ENCODE assay signal across 14 cellular contexts in the genomic region with DNA sequence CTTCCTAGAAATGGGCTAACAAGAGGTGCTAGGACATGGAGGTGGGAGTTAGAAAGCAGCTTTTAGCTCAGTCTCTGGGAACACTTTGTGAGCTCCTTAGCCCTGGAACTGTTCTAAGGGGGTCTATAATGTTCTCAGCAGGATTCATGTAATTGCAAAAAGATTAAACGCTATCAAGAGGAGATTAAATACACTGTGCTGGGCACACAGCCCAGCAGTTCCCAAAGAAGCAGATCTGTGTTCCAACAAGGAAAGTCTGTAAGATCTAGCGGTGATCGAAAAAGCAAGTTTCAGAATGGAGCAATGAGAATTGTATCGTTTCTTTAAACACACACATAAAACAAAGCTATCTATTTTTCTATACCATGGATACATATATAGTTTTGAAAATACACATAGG. TPM values are rescaled to one million over a fixed set of nuclear protein-coding genes. Genes with fewer than 3 reads are reported as not detected.
DNase-seq lines count a peak whose midpoint lies in the region; ATAC-seq and TF ChIP-seq lines count a peak whose summit lies in the region.
"Had no signal": no experiment of that assay in that cellular context is flagged by ENCODE, and none has a peak within 500 bp of the region (broad histone marks: within the 10 kb centered on the region; RNA-seq: fewer than 3 reads in every experiment).

No MANE protein-coding gene starts in this region.

- peak overlapping the region; percentile 42 for H3K27ac Mint-ChIP-seq in activated T-cell treated with anti-CD3 and anti-CD28 coated beads, Interleukin-2, amount 50 U/mL, for 72 hours
- H3K27ac Mint-ChIP-seq: activated naive CD8-positive, alpha-beta T cell treated with anti-CD3 and anti-CD28 coated beads, Interleukin-2, amount 10 ng/mL, durations not matched to agents 7 days and 5 days had no signal

- peak overlapping the region in 1 of 2 donors; percentile 13 for H3K4me3 Mint-ChIP-seq in activated T-cell treated with anti-CD3 and anti-CD28 coated beads, Interleukin-2, amount 50 U/mL, for 72 hours
- H3K4me3 Mint-ChIP-seq in activated T-cell treated with anti-CD3 and anti-CD28 coated beads, Interleukin-2, amount 50 U/mL, for 4 hours = no peak overlapping the region
- H3K4me3 Mint-ChIP-seq: activated naive CD8-positive, alpha-beta T cell treated with anti-CD3 and anti-CD28 coated beads, Interleukin-2, amount 10 ng/mL, durations not matched to agents 7 days and 5 days had no signal

- H3K4me1 ChIP-seq in ovary (ENCODE audit: insufficient read depth) (peaks cover 14% of the 10 kb centered on the region), upper lobe of right lung (peaks cover 54% of the 10 kb centered on the region)

- in situ Hi-C loops in brain microvascular endothelial cell (cut with HindIII; ENCODE audit: low pct_ligation_motif_present, low sequenced_read_pairs) = no loop called here

- H3K9me3 ChIP-seq in ovary (no peaks in the 10 kb centered on the region), upper lobe of right lung (no peaks in the 10 kb centered on the region)

- no peak overlapping the region for H3K4me3 ChIP-seq in ovary
- peak overlapping the region; percentile 8 for H3K4me3 ChIP-seq in upper lobe of right lung
- H3K4me3 ChIP-seq in brain microvascular endothelial cell (ENCODE audit: low read depth, low read length) = no peak overlapping the region

- H3K27me3 ChIP-seq in ovary (no peaks in the 10 kb centered on the region), upper lobe of right lung (no peaks in the 10 kb centered on the region), brain microvascular endothelial cell (replicated peaks) (no peaks in the 10 kb centered on the region)

- no peak for TF ChIP-seq POLR2A in ovary (IDR thresholded peaks at IDR 0.05)

- H3K27me3 Mint-ChIP-seq in activated T-cell treated with anti-CD3 and anti-CD28 coated beads, Interleukin-2, amount 50 U/mL, for 72 hours (ENCODE audit: low read depth) = no peaks in the 10 kb centered on the region
- no peaks in the 10 kb centered on the region for H3K27me3 Mint-ChIP-seq in activated T-cell treated with anti-CD3 and anti-CD28 coated beads, Interleukin-2, amount 50 U/mL, for 4 hours (ENCODE audit: low read depth)
- H3K27me3 Mint-ChIP-seq: activated naive CD8-positive, alpha-beta T cell treated with anti-CD3 and anti-CD28 coated beads, Interleukin-2, amount 10 ng/mL, durations not matched to agents 7 days and 5 days had no signal

- no peak for TF ChIP-seq EP300 in ovary (IDR thresholded peaks at IDR 0.05)

- intact Hi-C loops in ovary (cut with DNase I) = loop anchor here in 3 of 4 donors (5.0 to 10.0 kb wide), 3 partner anchors 101 to 421 kb away; a partner anchor contains a TSS
- intact Hi-C loops in upper lobe of right lung (cut with DNase I) = no loop called here

- H3K27ac ChIP-seq in epithelial cell of prostate = peak overlapping the region; percentile 58
- H3K27ac ChIP-seq in ovary = peak overlapping the region; percentile 17 to 65
- peak overlapping the region; percentile 80 for H3K27ac ChIP-seq in upper lobe of right lung
- H3K27ac ChIP-seq in brain microvascular endothelial cell = no peak overlapping the region

- H3K36me3 ChIP-seq in ovary (no peaks in the 10 kb centered on the region), upper lobe of right lung (no peaks in the 10 kb centered on the region), brain microvascular endothelial cell (replicated peaks) (no peaks in the 10 kb centered on the region)

- no peak for ATAC-seq in activated T-cell treated with anti-CD3 and anti-CD28 coated beads, Interleukin-2, amount 50 U/mL, for 72 hours (replicated peaks in 1 of 2)
- ATAC-seq in activated T-cell treated with anti-CD3 and anti-CD28 coated beads, Interleukin-2, amount 50 U/mL, for 4 hours = no peak
- ATAC-seq in upper lobe of right lung = no peak
- no peak for ATAC-seq in GM21390 (IDR thresholded peaks at IDR 0.05; ENCODE audit: unreplicated experiment)

- WGBS in ovary, 3 donors = 27 to 48% (median 45%) methylated on average over 4 of the region's 4 CpGs

- DNase-seq in activated T-cell treated with anti-CD3 and anti-CD28 coated beads, Interleukin-2, amount 50 U/mL, for 72 hours = no peak
- DNase-seq in activated T-cell treated with anti-CD3 and anti-CD28 coated beads, Interleukin-2, amount 50 U/mL, for 4 hours = no peak
- no peak for DNase-seq in epithelial cell of prostate (ENCODE audit: low read depth, low spot score)
- peak in 1 of 5 donors; percentile 36 for DNase-seq in ovary
- DNase-seq in upper lobe of right lung = no peak
- DNase-seq in brain microvascular endothelial cell = no peak
- no peak for DNase-seq in OCI-M1 (lab: John Stamatoyannopoulos, UW)
- DNase-seq: ACHN; activated CD8-positive, alpha-beta memory T cell treated with anti-CD3 and anti-CD28 coated beads for 24 hours; activated naive CD8-positive, alpha-beta T cell treated with anti-CD3 and anti-CD28 coated beads, Interleukin-2, amount 10 ng/mL, durations not matched to agents 7 days and 5 days; DND-41; NCI-H1436; NCI-H82 had no signal

- peaks cover 73% of the 10 kb centered on the region for H3K4me1 Mint-ChIP-seq in activated T-cell treated with anti-CD3 and anti-CD28 coated beads, Interleukin-2, amount 50 U/mL, for 72 hours (ENCODE audit: low read depth)
- peaks cover 63% of the 10 kb centered on the region for H3K4me1 Mint-ChIP-seq in activated T-cell treated with anti-CD3 and anti-CD28 coated beads, Interleukin-2, amount 50 U/mL, for 4 hours (ENCODE audit: low read depth)

- H3K36me3 Mint-ChIP-seq in activated T-cell treated with anti-CD3 and anti-CD28 coated beads, Interleukin-2, amount 50 U/mL, for 72 hours (ENCODE audit: insufficient read depth in 2 of 2) = peaks cover 12 to 15% of the 10 kb centered on the region in 2 donors
- H3K36me3 Mint-ChIP-seq in activated T-cell treated with anti-CD3 and anti-CD28 coated beads, Interleukin-2, amount 50 U/mL, for 4 hours (ENCODE audit: insufficient read depth) = peaks cover 4% of the 10 kb centered on the region

- no peaks in the 10 kb centered on the region for H3K9me3 Mint-ChIP-seq in activated T-cell treated with anti-CD3 and anti-CD28 coated beads, Interleukin-2, amount 50 U/mL, for 72 hours
- no peaks in the 10 kb centered on the region for H3K9me3 Mint-ChIP-seq in activated T-cell treated with anti-CD3 and anti-CD28 coated beads, Interleukin-2, amount 50 U/mL, for 4 hours
- H3K9me3 Mint-ChIP-seq: activated naive CD8-positive, alpha-beta T cell treated with anti-CD3 and anti-CD28 coated beads, Interleukin-2, amount 10 ng/mL, durations not matched to agents 7 days and 5 days had no signal

- TF ChIP-seq CTCF in ovary (IDR thresholded peaks at IDR 0.05) (no peak), upper lobe of right lung (IDR thresholded peaks at IDR 0.05) (no peak), brain microvascular endothelial cell (IDR thresholded peaks at IDR 0.05; ENCODE audit: low read depth, low read length, missing control alignments) (no peak)

RNA-seq across cellular contexts. Expression of a gene that starts 2.4 kb away (rescaled TPM):
- total RNA-seq in activated T-cell treated with anti-CD3 and anti-CD28 coated beads, Interleukin-2, amount 50 U/mL, for 72 hours = 100 to 1,000 TPM; 424 to 433 TPM
- total RNA-seq in activated T-cell treated with anti-CD3 and anti-CD28 coated beads, Interleukin-2, amount 50 U/mL, for 4 hours = 100 to 1,000 TPM; 131 to 169 (median 132) TPM
- total RNA-seq in ovary = 10 to 100 TPM; 11.7 to 46.1 (median 17.1) TPM
- 10 to 100 TPM in 1 of 2 donors, 1 to 10 TPM in 1; 1.5 to 24.4 TPM for polyA plus RNA-seq in ovary
- 32.8 TPM for total RNA-seq in upper lobe of right lung

RNA-seq across cellular contexts. Expression of a gene that starts 29.0 kb away (rescaled TPM):
- 1 to 10 TPM; 4.4 to 5.3 TPM for total RNA-seq in activated T-cell treated with anti-CD3 and anti-CD28 coated beads, Interleukin-2, amount 50 U/mL, for 72 hours
- total RNA-seq in activated T-cell treated with anti-CD3 and anti-CD28 coated beads, Interleukin-2, amount 50 U/mL, for 4 hours = under 1 TPM in 2 of 3 donors, not detected in 1; 0.26 to 0.38 TPM
- not detected for total RNA-seq in ovary
- polyA plus RNA-seq in ovary = under 1 TPM in 1 of 2 donors, not detected in 1; 0.06 TPM
- 0.29 TPM for total RNA-seq in upper lobe of right lung
